Comparison of ENCODE assay signal across 14 cellular contexts in the genomic region with DNA sequence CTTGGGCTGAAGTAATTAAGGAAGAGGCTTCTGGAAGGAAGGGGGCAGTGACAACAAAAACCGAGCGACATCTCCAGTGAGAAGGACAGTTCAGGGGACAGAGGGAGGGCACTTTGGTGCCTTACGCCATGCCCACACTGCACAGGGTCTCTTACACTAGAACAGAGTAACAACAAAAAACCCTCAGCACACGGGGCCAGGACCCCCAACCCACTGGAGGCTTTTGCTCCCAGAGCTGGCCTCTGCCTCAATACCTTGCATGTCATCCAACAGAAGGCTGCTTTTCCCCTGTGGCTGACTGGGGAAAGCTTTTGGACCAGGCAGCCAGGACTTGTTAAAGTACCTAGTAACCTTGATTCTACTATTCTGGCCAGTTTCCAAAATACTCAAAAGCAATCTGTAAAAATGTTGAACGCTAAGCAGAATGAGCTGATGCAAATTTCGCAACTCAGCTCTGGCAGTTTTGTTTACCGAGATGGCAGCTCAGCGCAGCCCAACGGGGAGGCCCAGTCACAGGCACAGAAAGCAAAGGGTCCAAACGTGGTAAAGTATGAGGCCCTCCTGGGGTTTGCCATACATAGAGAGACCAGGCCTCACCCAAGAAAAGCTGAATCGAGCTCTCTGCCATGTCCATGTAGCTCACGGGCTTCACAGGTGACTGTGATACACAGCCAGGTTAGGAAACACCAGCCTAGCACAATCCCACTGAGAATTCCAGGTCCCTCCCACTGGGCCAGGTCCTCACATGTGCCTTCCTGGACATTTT. TPM values are rescaled to one million over a fixed set of nuclear protein-coding genes. Genes with fewer than 3 reads are reported as not detected.
DNase-seq lines count a peak whose midpoint lies in the region; ATAC-seq lines count a peak whose summit lies in the region.
"Had no signal": no experiment of that assay in that cellular context is flagged by ENCODE, and none has a peak within 500 bp of the region (broad histone marks: within the 10 kb centered on the region; RNA-seq: fewer than 3 reads in every experiment).

No MANE protein-coding gene starts in this region.

- POLR2A ChIA-PET in activated CD4-positive, alpha-beta T cell treated with anti-CD3 and anti-CD28 coated beads, Interleukin-2, amount 10 ng/mL, durations not matched to agents 7 days and 5 days (lab: Charles Lee), result no interaction called here

- H3K27me3 ChIP-seq in thymus (ENCODE audit: control insufficient read depth, insufficient read depth), result no peaks in the 10 kb centered on the region
- H3K27me3 ChIP-seq: neural progenitor cell, SJSA1 had no signal

- no peaks in the 10 kb centered on the region for H3K9me3 ChIP-seq in thymus (ENCODE audit: control insufficient read depth)
- H3K9me3 ChIP-seq: SJSA1 had no signal

- DNase-seq in activated CD4-positive, alpha-beta T cell treated with anti-CD3 and anti-CD28 coated beads, Interleukin-2, amount 10 ng/mL, durations not matched to agents 24 days and 14 days, result peak; percentile 47
- DNase-seq in activated CD4-positive, alpha-beta T cell treated with anti-CD3 and anti-CD28 coated beads, Interleukin-2, amount 10 ng/mL, durations not matched to agents 7 days and 5 days, result no peak
- DNase-seq in amniotic epithelial cell (ENCODE audit: low read depth) (peak; percentile 93), iPS-NIHi7 (ENCODE audit: extremely low spot score) (peak; percentile 6), SKM-1 treated with dmso at 0.1 percent for 144 hours (lab: John Stamatoyannopoulos, UW; ENCODE audit: unreplicated experiment) (no peak)
- DNase-seq: Kasumi-1, NCI-H69, WERI-Rb-1 had no signal

- H3K27ac ChIP-seq in thymus (ENCODE audit: low read depth), result peak overlapping the region; percentile 62
- H3K27ac ChIP-seq: neural progenitor cell, SJSA1, WERI-Rb-1 had no signal

- intact Hi-C loops in activated CD4-positive, alpha-beta T cell treated with anti-CD3 and anti-CD28 coated beads, Interleukin-2, amount 10 ng/mL, durations not matched to agents 24 days and 14 days (cut with micrococcal nuclease), result no loop called here

- H3K36me3 ChIP-seq in thymus (ENCODE audit: control insufficient read depth, insufficient read depth), result peaks cover 12% of the 10 kb centered on the region
- H3K36me3 ChIP-seq: neural progenitor cell had no signal

- H3K9me3 Mint-ChIP-seq in activated CD4-positive, alpha-beta T cell treated with anti-CD3 and anti-CD28 coated beads, Interleukin-2, amount 10 ng/mL, durations not matched to agents 24 days and 14 days, result no peaks in the 10 kb centered on the region
- no peaks in the 10 kb centered on the region for H3K9me3 Mint-ChIP-seq in activated CD4-positive, alpha-beta T cell treated with anti-CD3 and anti-CD28 coated beads, Interleukin-2, amount 10 ng/mL, durations not matched to agents 7 days and 5 days
- H3K9me3 Mint-ChIP-seq: neural progenitor cell had no signal

- no peak overlapping the region for H3K4me3 Mint-ChIP-seq in activated CD4-positive, alpha-beta T cell treated with anti-CD3 and anti-CD28 coated beads, Interleukin-2, amount 10 ng/mL, durations not matched to agents 24 days and 14 days
- no peak overlapping the region for H3K4me3 Mint-ChIP-seq in activated CD4-positive, alpha-beta T cell treated with anti-CD3 and anti-CD28 coated beads, Interleukin-2, amount 10 ng/mL, durations not matched to agents 7 days and 5 days
- H3K4me3 Mint-ChIP-seq: B cell, neural progenitor cell had no signal

- ATAC-seq in HG03175 (IDR thresholded peaks at IDR 0.05; ENCODE audit: unreplicated experiment), result no peak
- ATAC-seq in GM18519 (IDR thresholded peaks at IDR 0.05; ENCODE audit: low FRiP score, unreplicated experiment), result no peak

- peaks cover 47% of the 10 kb centered on the region for H3K36me3 Mint-ChIP-seq in activated CD4-positive, alpha-beta T cell treated with anti-CD3 and anti-CD28 coated beads, Interleukin-2, amount 10 ng/mL, durations not matched to agents 24 days and 14 days (ENCODE audit: low read depth)
- peaks cover 23% of the 10 kb centered on the region for H3K36me3 Mint-ChIP-seq in activated CD4-positive, alpha-beta T cell treated with anti-CD3 and anti-CD28 coated beads, Interleukin-2, amount 10 ng/mL, durations not matched to agents 7 days and 5 days (ENCODE audit: low read depth)

- peaks cover 5% of the 10 kb centered on the region for H3K4me1 ChIP-seq in thymus (ENCODE audit: control insufficient read depth, insufficient read depth, low read length)

- CTCF ChIA-PET in activated CD4-positive, alpha-beta T cell treated with anti-CD3 and anti-CD28 coated beads, Interleukin-2, amount 10 ng/mL, durations not matched to agents 7 days and 5 days (lab: Charles Lee), result interaction anchor here (0.5 to 1.3 kb wide), 3 partner anchors 12 to 213 kb away, joined by 3 to 4 read pairs (median 3); no protein-coding TSS in a partner anchor

- 94% methylated on average over 12 of the region's 12 CpGs for WGBS in thymus

- H3K27me3 Mint-ChIP-seq in activated CD4-positive, alpha-beta T cell treated with anti-CD3 and anti-CD28 coated beads, Interleukin-2, amount 10 ng/mL, durations not matched to agents 24 days and 14 days, result no peaks in the 10 kb centered on the region
- H3K27me3 Mint-ChIP-seq in activated CD4-positive, alpha-beta T cell treated with anti-CD3 and anti-CD28 coated beads, Interleukin-2, amount 10 ng/mL, durations not matched to agents 7 days and 5 days, result no peaks in the 10 kb centered on the region
- H3K27me3 Mint-ChIP-seq: B cell had no signal

- no peak overlapping the region for H3K4me3 ChIP-seq in thymus (ENCODE audit: low read length)
- H3K4me3 ChIP-seq: neural progenitor cell, SJSA1 had no signal

- H3K4me1 Mint-ChIP-seq in activated CD4-positive, alpha-beta T cell treated with anti-CD3 and anti-CD28 coated beads, Interleukin-2, amount 10 ng/mL, durations not matched to agents 24 days and 14 days, result peaks cover 26% of the 10 kb centered on the region
- peaks cover 35% of the 10 kb centered on the region for H3K4me1 Mint-ChIP-seq in activated CD4-positive, alpha-beta T cell treated with anti-CD3 and anti-CD28 coated beads, Interleukin-2, amount 10 ng/mL, durations not matched to agents 7 days and 5 days

- no peak overlapping the region for H3K27ac Mint-ChIP-seq in activated CD4-positive, alpha-beta T cell treated with anti-CD3 and anti-CD28 coated beads, Interleukin-2, amount 10 ng/mL, durations not matched to agents 24 days and 14 days
- H3K27ac Mint-ChIP-seq in activated CD4-positive, alpha-beta T cell treated with anti-CD3 and anti-CD28 coated beads, Interleukin-2, amount 10 ng/mL, durations not matched to agents 7 days and 5 days, result no peak overlapping the region
- H3K27ac Mint-ChIP-seq: B cell, neural progenitor cell had no signal

RNA-seq across cellular contexts. Expression of a gene that starts 6.1 kb away (rescaled TPM):
- 27.7 and 29.6 TPM in 2 replicates for total RNA-seq in activated CD4-positive, alpha-beta T cell treated with anti-CD3 and anti-CD28 coated beads, Interleukin-2, amount 10 ng/mL, durations not matched to agents 24 days and 14 days
- 10 to 100 TPM; 12.7 to 13.2 TPM for total RNA-seq in activated CD4-positive, alpha-beta T cell treated with anti-CD3 and anti-CD28 coated beads, Interleukin-2, amount 10 ng/mL, durations not matched to agents 7 days and 5 days
- 10.8 TPM for polyA plus RNA-seq in thymus

RNA-seq across cellular contexts. Expression of a gene that starts 6.3 kb away (rescaled TPM):
- total RNA-seq in activated CD4-positive, alpha-beta T cell treated with anti-CD3 and anti-CD28 coated beads, Interleukin-2, amount 10 ng/mL, durations not matched to agents 24 days and 14 days, result 38.7 and 39.4 TPM in 2 replicates
- total RNA-seq in activated CD4-positive, alpha-beta T cell treated with anti-CD3 and anti-CD28 coated beads, Interleukin-2, amount 10 ng/mL, durations not matched to agents 7 days and 5 days, result 10 to 100 TPM; 40.4 to 42.0 TPM
- 50.4 TPM for polyA plus RNA-seq in thymus

RNA-seq across cellular contexts. Expression of a gene that starts 59.8 kb away (rescaled TPM):
- 29.7 and 32.3 TPM in 2 replicates for total RNA-seq in activated CD4-positive, alpha-beta T cell treated with anti-CD3 and anti-CD28 coated beads, Interleukin-2, amount 10 ng/mL, durations not matched to agents 24 days and 14 days
- total RNA-seq in activated CD4-positive, alpha-beta T cell treated with anti-CD3 and anti-CD28 coated beads, Interleukin-2, amount 10 ng/mL, durations not matched to agents 7 days and 5 days, result 10 to 100 TPM; 41.1 to 43.0 TPM
- 32.8 TPM for polyA plus RNA-seq in thymus

Comparison
In these comparisons a context has a peak if more than half of its experiments do, and no peak if none do; other contexts are left out.
1. DNase-seq: peak in activated CD4-positive, alpha-beta T cell treated with anti-CD3 and anti-CD28 coated beads, Interleukin-2, amount 10 ng/mL, durations not matched to agents 24 days and 14 days (single experiment), amniotic epithelial cell (single experiment) and iPS-NIHi7 (single experiment); none in activated CD4-positive, alpha-beta T cell treated with anti-CD3 and anti-CD28 coated beads, Interleukin-2, amount 10 ng/mL, durations not matched to agents 7 days and 5 days (single experiment) and SKM-1 treated with dmso at 0.1 percent for 144 hours (single experiment).